ENCODE assay signal across 1 cellular context in genomic region chr9:18037981-18038380, GRCh38.
TF ChIP-seq lines count a peak whose summit lies in the region.

No MANE protein-coding gene starts in this region.

TF ChIP-seq in WTC11, 78 proteins besides CTCF, POLR2A, EP300 and RAD21 (continued from another document):
- TF ChIP-seq ARID4B (CRISPR knock-in tag; IDR thresholded peaks at IDR 0.05; ENCODE audit: borderline replicate concordance), result no peak
- TF ChIP-seq ZNF281 (CRISPR knock-in tag; IDR thresholded peaks at IDR 0.05), result no peak
- no peak for TF ChIP-seq ELF4 (CRISPR knock-in tag; IDR thresholded peaks at IDR 0.05; ENCODE audit: low read depth)
- TF ChIP-seq RELA (CRISPR knock-in tag; IDR thresholded peaks at IDR 0.05; ENCODE audit: borderline replicate concordance), result no peak
- TF ChIP-seq ZNF423 (CRISPR knock-in tag; IDR thresholded peaks at IDR 0.05), result no peak
- TF ChIP-seq NR1H2 (CRISPR knock-in tag; IDR thresholded peaks at IDR 0.05), result no peak
- TF ChIP-seq SOX15 (CRISPR knock-in tag; IDR thresholded peaks at IDR 0.05), result no peak
- no peak for TF ChIP-seq HMGXB4 (CRISPR knock-in tag; IDR thresholded peaks at IDR 0.05)
- no peak for TF ChIP-seq ZNF396 (CRISPR knock-in tag; IDR thresholded peaks at IDR 0.05; ENCODE audit: borderline replicate concordance)
- TF ChIP-seq CBFB (CRISPR knock-in tag; IDR thresholded peaks at IDR 0.05; ENCODE audit: low read depth), result no peak
- TF ChIP-seq MXD4 (CRISPR knock-in tag; IDR thresholded peaks at IDR 0.05; ENCODE audit: borderline replicate concordance), result no peak
- no peak for TF ChIP-seq ESRRA (CRISPR knock-in tag; IDR thresholded peaks at IDR 0.05; ENCODE audit: borderline replicate concordance)
- no peak for TF ChIP-seq PREB (CRISPR knock-in tag; IDR thresholded peaks at IDR 0.05; ENCODE audit: borderline replicate concordance)
- no peak for TF ChIP-seq NR2C2 (CRISPR knock-in tag; IDR thresholded peaks at IDR 0.05)
- TF ChIP-seq FOXP1 (CRISPR knock-in tag; IDR thresholded peaks at IDR 0.05; ENCODE audit: borderline replicate concordance), result no peak
